ENCODE assay signal across 13 cellular contexts in the genomic region with DNA sequence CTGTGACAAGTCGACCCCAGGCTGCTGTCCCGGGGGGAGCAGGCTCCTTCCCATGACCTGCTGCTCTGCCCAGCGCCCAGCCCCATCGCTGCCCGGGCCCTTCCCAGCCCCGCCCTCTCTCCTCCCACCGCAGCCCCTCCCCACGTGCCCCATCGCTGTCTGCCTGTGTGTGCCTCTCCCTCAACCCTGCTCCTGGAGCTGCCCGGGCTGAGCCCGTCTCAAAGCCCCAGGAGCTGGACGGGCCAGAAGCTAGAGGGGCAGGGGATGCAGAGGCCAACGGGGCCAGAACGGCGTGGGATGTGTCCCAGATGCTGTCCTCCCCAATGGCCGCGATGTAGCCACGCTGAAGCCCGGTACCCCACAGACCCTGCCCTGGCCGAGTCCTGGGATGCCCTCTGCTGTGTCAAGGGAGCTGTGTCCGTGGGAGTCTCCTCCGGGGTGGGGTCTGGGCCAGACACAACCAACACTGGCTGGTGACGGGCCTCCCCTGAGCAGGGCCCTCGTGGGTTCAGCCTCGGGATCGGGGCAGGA.
"Had no signal": no experiment of that assay in that cellular context is flagged by ENCODE, and none has a peak within 500 bp of the region (broad histone marks: within the 10 kb centered on the region; RNA-seq: fewer than 3 reads in every experiment).

No MANE protein-coding gene starts in this region.

- H3K4me3 ChIP-seq: neural progenitor cell, pancreas had no signal

- H3K9ac ChIP-seq: neural progenitor cell had no signal

- DNase-seq: activated CD4-positive, alpha-beta T cell treated with anti-CD3 and anti-CD28 coated beads for 36 hours; activated CD8-positive, alpha-beta T cell treated with anti-CD3 and anti-CD28 coated beads for 36 hours; activated T-cell treated with anti-CD3 and anti-CD28 coated beads for 4 hours; amygdala; dermis blood vessel endothelial cell; stimulated activated CD4-positive, alpha-beta T cell treated with anti-CD3 and anti-CD28 coated beads, Interleukin-1b, Interleukin-23, amount 100 ng/mL, for 48 hours; stimulated activated naive B cell treated with anti-CD40 and anti-IgM and Interleukin-4, amounts not matched to agents 10 μg/mL and 1 μg/mL and 100 μg/mL, for 72 hours; T-helper 1 cell had no signal

- H3K36me3 ChIP-seq: neural progenitor cell, pancreas had no signal

- H3K27ac ChIP-seq: neural progenitor cell, pancreas, VCaP had no signal

- H3K4me1 ChIP-seq: pancreas had no signal

- H3K4me3 Mint-ChIP-seq: activated CD4-positive, alpha-beta T cell treated with anti-CD3 and anti-CD28 coated beads for 36 hours; activated CD8-positive, alpha-beta T cell treated with anti-CD3 and anti-CD28 coated beads for 36 hours; activated naive CD8-positive, alpha-beta T cell; brain; stimulated activated naive B cell treated with anti-CD40 and anti-IgM and Interleukin-4, amounts not matched to agents 10 μg/mL and 1 μg/mL and 100 μg/mL, for 72 hours had no signal

- H3K27me3 ChIP-seq: neural progenitor cell, pancreas had no signal

- H3K27me3 Mint-ChIP-seq: activated CD4-positive, alpha-beta T cell treated with anti-CD3 and anti-CD28 coated beads for 36 hours; activated CD8-positive, alpha-beta T cell treated with anti-CD3 and anti-CD28 coated beads for 36 hours; activated naive CD8-positive, alpha-beta T cell; brain had no signal

- H3K27ac Mint-ChIP-seq: activated CD4-positive, alpha-beta T cell treated with anti-CD3 and anti-CD28 coated beads for 36 hours; activated CD8-positive, alpha-beta T cell treated with anti-CD3 and anti-CD28 coated beads for 36 hours; activated naive CD8-positive, alpha-beta T cell; brain; neural progenitor cell; stimulated activated naive B cell treated with anti-CD40 and anti-IgM and Interleukin-4, amounts not matched to agents 10 μg/mL and 1 μg/mL and 100 μg/mL, for 72 hours had no signal

- H3K9me3 ChIP-seq: pancreas had no signal

- ATAC-seq: activated CD4-positive, alpha-beta T cell treated with anti-CD3 and anti-CD28 coated beads for 36 hours; activated CD8-positive, alpha-beta T cell treated with anti-CD3 and anti-CD28 coated beads for 36 hours; stimulated activated naive B cell treated with anti-CD40 and anti-IgM and Interleukin-4, amounts not matched to agents 10 μg/mL and 1 μg/mL and 100 μg/mL, for 72 hours had no signal

- FAIRE-seq: pancreas had no signal
